ENCODE assay signal across 16 cellular contexts in the genomic region with DNA sequence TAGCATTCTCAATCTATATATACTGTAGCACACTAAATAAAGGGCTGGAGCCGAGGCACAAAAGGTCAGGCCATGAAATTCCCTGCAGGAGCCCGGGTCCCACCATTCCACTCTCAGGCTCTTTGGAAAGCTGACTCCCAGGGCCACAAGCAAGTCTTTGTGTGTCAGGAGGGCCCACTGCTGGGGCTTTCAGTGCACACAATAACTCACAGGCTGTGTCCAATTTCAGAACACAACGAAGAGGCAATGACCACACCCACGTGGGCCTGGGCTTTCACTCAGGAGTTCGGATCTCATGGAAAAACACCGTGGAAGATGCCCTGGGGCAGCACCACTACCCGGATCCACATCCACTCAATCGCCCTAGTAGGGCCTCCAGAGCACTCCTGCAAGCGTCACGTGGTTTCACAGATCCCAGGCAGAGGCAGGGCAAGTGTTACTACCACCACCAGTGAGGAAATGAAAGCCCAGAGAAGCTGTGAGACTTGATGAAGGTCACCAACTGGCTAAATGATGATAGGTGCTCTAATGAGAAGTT.
DNase-seq lines count a peak whose midpoint lies in the region; ATAC-seq and TF ChIP-seq lines count a peak whose summit lies in the region.
"Had no signal": no experiment of that assay in that cellular context is flagged by ENCODE, and none has a peak within 500 bp of the region (broad histone marks: within the 10 kb centered on the region; RNA-seq: fewer than 3 reads in every experiment).

No MANE protein-coding gene starts in this region.

- no peak for TF ChIP-seq CTCF in brain (conservative IDR thresholded peaks at IDR 0.05)
- no peak for TF ChIP-seq CTCF in CD4-positive, alpha-beta T cell (IDR thresholded peaks at IDR 0.05)

- no peaks in the 10 kb centered on the region for H3K36me3 Mint-ChIP-seq in brain
- H3K36me3 Mint-ChIP-seq in CD4-positive, alpha-beta T cell (ENCODE audit: low read depth): no peaks in the 10 kb centered on the region

- DNase-seq in MV-4-11 (lab: John Stamatoyannopoulos, UW): peak; percentile 1
- DNase-seq in sciatic nerve (ENCODE audit: low spot score): no peak
- DNase-seq in CD4-positive, alpha-beta T cell: no peak
- no peak for DNase-seq in DMS53 (lab: John Stamatoyannopoulos, UW)
- no peak for DNase-seq in DMS53 treated with DMSO at 0.1 percent for 48 hours (lab: John Stamatoyannopoulos, UW; ENCODE audit: unreplicated experiment)
- DNase-seq: activated effector memory CD4-positive, alpha-beta T cell treated with Interleukin-2 at 50 U/mL for 16 hours; H7; lower lobe of right lung; NCI-H1092; NCI-H524; stimulated activated CD4-positive, alpha-beta T cell treated with anti-CD3 and anti-CD28 coated beads, Interleukin-1b, Interleukin-23, amount 100 ng/mL, for 48 hours had no signal

- H3K4me1 Mint-ChIP-seq in brain: peaks cover 48% of the 10 kb centered on the region
- no peaks in the 10 kb centered on the region for H3K4me1 Mint-ChIP-seq in CD4-positive, alpha-beta T cell (ENCODE audit: low read depth)

- POLR2A ChIA-PET in CD4-positive, alpha-beta T cell (lab: Charles Lee): no interaction called here

- intact Hi-C loops in sciatic nerve (cut with DNase I): no loop called here
- intact Hi-C loops in CD4-positive, alpha-beta T cell (cut with DNase I, micrococcal nuclease): no loop called here

- H3K27ac Mint-ChIP-seq in brain: peak overlapping the region in 3 of 5 experiments; percentile 83 to 90 (median 90)
- H3K27ac Mint-ChIP-seq in CD4-positive, alpha-beta T cell: no peak overlapping the region

- CTCF ChIA-PET in CD4-positive, alpha-beta T cell (lab: Charles Lee): no interaction called here

- ATAC-seq in sciatic nerve (peak; percentile 49), HG03442 (IDR thresholded peaks at IDR 0.05; ENCODE audit: unreplicated experiment) (no peak)
- ATAC-seq in CD4-positive, alpha-beta T cell (ENCODE audit: poor library complexity): no peak

- H3K27me3 Mint-ChIP-seq in brain: peaks cover 5% of the 10 kb centered on the region
- no peaks in the 10 kb centered on the region for H3K27me3 Mint-ChIP-seq in CD4-positive, alpha-beta T cell

- peak overlapping the region; percentile 97 for H3K27ac ChIP-seq in layer of hippocampus (ENCODE audit: low read depth, low read length)
- H3K27ac ChIP-seq in CD4-positive, alpha-beta T cell (ENCODE audit: low read depth, low read length): no peak overlapping the region
- H3K27ac ChIP-seq: BLaER1 treated with 17β-estradiol and CSF1 and Interleukin-3, amounts not matched to agents 10 nM and 100 nM; lower lobe of right lung had no signal

- no peaks in the 10 kb centered on the region for H3K9me3 ChIP-seq in CD4-positive, alpha-beta T cell (ENCODE audit: control insufficient read depth, low read length)
- H3K9me3 ChIP-seq: BLaER1 treated with 17β-estradiol and CSF1 and Interleukin-3, amounts not matched to agents 10 nM and 100 nM; lower lobe of right lung; pancreas had no signal

- H3K4me3 Mint-ChIP-seq in brain: peak overlapping the region in 1 of 5 experiments; percentile 11
- H3K4me3 Mint-ChIP-seq in CD4-positive, alpha-beta T cell: no peak overlapping the region

- H3K27me3 ChIP-seq in layer of hippocampus (ENCODE audit: control insufficient read depth, insufficient read depth, low read length): no peaks in the 10 kb centered on the region
- H3K27me3 ChIP-seq in CD4-positive, alpha-beta T cell (ENCODE audit: control insufficient read depth, insufficient read depth, low read length): no peaks in the 10 kb centered on the region
- H3K27me3 ChIP-seq: BLaER1 treated with 17β-estradiol and CSF1 and Interleukin-3, amounts not matched to agents 10 nM and 100 nM; pancreas had no signal

- peaks cover 0 to 3% (median 0%) of the 10 kb centered on the region in 5 experiments for H3K9me3 Mint-ChIP-seq in brain
- no peaks in the 10 kb centered on the region for H3K9me3 Mint-ChIP-seq in CD4-positive, alpha-beta T cell
